ENCODE assay signal across 1 cellular context in genomic region chr6:158312672-158313397, GRCh38.
TF ChIP-seq lines count a peak whose summit lies in the region.

No MANE protein-coding gene starts in this region.

TF ChIP-seq in HCT116, 20 proteins besides CTCF, POLR2A, EP300 and RAD21 (continued from another document):
- TF ChIP-seq, protein P1, sequence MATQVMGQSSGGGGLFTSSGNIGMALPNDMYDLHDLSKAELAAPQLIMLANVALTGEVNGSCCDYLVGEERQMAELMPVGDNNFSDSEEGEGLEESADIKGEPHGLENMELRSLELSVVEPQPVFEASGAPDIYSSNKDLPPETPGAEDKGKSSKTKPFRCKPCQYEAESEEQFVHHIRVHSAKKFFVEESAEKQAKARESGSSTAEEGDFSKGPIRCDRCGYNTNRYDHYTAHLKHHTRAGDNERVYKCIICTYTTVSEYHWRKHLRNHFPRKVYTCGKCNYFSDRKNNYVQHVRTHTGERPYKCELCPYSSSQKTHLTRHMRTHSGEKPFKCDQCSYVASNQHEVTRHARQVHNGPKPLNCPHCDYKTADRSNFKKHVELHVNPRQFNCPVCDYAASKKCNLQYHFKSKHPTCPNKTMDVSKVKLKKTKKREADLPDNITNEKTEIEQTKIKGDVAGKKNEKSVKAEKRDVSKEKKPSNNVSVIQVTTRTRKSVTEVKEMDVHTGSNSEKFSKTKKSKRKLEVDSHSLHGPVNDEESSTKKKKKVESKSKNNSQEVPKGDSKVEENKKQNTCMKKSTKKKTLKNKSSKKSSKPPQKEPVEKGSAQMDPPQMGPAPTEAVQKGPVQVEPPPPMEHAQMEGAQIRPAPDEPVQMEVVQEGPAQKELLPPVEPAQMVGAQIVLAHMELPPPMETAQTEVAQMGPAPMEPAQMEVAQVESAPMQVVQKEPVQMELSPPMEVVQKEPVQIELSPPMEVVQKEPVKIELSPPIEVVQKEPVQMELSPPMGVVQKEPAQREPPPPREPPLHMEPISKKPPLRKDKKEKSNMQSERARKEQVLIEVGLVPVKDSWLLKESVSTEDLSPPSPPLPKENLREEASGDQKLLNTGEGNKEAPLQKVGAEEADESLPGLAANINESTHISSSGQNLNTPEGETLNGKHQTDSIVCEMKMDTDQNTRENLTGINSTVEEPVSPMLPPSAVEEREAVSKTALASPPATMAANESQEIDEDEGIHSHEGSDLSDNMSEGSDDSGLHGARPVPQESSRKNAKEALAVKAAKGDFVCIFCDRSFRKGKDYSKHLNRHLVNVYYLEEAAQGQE (IDR thresholded peaks at IDR 0.05; ENCODE audit: low read depth) = no peak
- TF ChIP-seq, protein P2, sequence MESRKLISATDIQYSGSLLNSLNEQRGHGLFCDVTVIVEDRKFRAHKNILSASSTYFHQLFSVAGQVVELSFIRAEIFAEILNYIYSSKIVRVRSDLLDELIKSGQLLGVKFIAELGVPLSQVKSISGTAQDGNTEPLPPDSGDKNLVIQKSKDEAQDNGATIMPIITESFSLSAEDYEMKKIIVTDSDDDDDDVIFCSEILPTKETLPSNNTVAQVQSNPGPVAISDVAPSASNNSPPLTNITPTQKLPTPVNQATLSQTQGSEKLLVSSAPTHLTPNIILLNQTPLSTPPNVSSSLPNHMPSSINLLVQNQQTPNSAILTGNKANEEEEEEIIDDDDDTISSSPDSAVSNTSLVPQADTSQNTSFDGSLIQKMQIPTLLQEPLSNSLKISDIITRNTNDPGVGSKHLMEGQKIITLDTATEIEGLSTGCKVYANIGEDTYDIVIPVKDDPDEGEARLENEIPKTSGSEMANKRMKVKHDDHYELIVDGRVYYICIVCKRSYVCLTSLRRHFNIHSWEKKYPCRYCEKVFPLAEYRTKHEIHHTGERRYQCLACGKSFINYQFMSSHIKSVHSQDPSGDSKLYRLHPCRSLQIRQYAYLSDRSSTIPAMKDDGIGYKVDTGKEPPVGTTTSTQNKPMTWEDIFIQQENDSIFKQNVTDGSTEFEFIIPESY (IDR thresholded peaks at IDR 0.05; ENCODE audit: extremely low read depth, insufficient replicate concordance, low read length) = no peak
- no peak for TF ChIP-seq EZH2phosphoT487 (IDR thresholded peaks at IDR 0.05; ENCODE audit: borderline replicate concordance)
